ENCODE assay signal across 1 cellular context in the genomic region with DNA sequence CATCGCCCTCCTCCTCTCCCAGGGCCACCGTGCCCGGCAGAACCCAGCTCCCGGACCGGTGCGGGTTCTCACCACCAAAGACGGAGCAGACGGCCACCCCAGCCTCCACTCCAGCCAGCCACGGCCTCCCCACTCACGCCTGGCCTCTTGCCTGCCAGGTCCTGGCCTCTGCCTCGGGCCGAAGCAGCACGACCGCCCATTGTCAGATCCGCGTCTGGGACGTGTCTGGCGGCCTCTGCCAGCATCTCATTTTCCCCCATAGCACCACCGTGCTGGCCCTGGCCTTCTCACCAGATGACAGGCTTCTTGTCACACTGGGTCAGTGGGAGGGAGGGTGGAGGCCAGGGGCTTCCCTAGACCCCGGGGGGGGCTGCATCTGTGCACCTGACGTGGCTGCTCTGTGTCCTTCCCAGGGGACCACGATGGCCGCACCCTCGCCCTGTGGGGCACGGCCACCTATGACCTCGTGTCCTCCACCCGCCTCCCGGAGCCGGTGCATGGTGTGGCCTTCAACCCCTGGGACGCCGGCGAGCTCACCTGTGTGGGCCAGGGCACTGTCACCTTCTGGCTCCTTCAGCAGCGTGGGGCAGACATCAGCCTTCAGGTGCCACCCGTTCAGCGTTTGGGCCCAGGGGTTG.
TF ChIP-seq lines count a peak whose summit lies in the region.

No MANE protein-coding gene starts in this region.

TF ChIP-seq in GM23338, 12 proteins besides CTCF, POLR2A, EP300 and RAD21 (continued from another document):
- TF ChIP-seq ZNF462 (CRISPR knock-in tag; IDR thresholded peaks at IDR 0.05) (no peak), ZNF331 (CRISPR knock-in tag; IDR thresholded peaks at IDR 0.05; ENCODE audit: low read depth) (no peak), ZNF114 (CRISPR knock-in tag; IDR thresholded peaks at IDR 0.05) (no peak), POLR2AphosphoS5 (IDR thresholded peaks at IDR 0.05; ENCODE audit: low read depth) (no peak), STAT1 (IDR thresholded peaks at IDR 0.05; ENCODE audit: unreplicated experiment) (no peak), REST (IDR thresholded peaks at IDR 0.05; ENCODE audit: unreplicated experiment) (no peak), CREB1 (CRISPR knock-in tag; IDR thresholded peaks at IDR 0.05; ENCODE audit: low read depth) (no peak), EZH2 (IDR thresholded peaks at IDR 0.05; ENCODE audit: low read depth, unreplicated experiment) (no peak), JUNB (IDR thresholded peaks at IDR 0.05; ENCODE audit: unreplicated experiment) (no peak), EZH2phosphoT487 (IDR thresholded peaks at IDR 0.05; ENCODE audit: unreplicated experiment) (no peak)
- TF ChIP-seq, protein P1, sequence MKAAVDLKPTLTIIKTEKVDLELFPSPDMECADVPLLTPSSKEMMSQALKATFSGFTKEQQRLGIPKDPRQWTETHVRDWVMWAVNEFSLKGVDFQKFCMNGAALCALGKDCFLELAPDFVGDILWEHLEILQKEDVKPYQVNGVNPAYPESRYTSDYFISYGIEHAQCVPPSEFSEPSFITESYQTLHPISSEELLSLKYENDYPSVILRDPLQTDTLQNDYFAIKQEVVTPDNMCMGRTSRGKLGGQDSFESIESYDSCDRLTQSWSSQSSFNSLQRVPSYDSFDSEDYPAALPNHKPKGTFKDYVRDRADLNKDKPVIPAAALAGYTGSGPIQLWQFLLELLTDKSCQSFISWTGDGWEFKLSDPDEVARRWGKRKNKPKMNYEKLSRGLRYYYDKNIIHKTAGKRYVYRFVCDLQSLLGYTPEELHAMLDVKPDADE (IDR thresholded peaks at IDR 0.05), result no peak
